18 cellular contexts compared by ENCODE assay signal in genomic region chr5:73612799-73613198, GRCh38.
"Had no signal": no experiment of that assay in that cellular context is flagged by ENCODE, and none has a peak within 500 bp of the region (broad histone marks: within the 10 kb centered on the region; RNA-seq: fewer than 3 reads in every experiment).

No MANE protein-coding gene starts in this region.

- ATAC-seq: effector memory CD8-positive, alpha-beta T cell; gastroesophageal sphincter; left cardiac atrium; naive thymus-derived CD8-positive, alpha-beta T cell had no signal

- H3K4me3 ChIP-seq: esophagus squamous epithelium, gastroesophageal sphincter, hepatocyte, right atrium auricular region, smooth muscle cell, suprapubic skin, thyroid gland had no signal

- H3K27me3 ChIP-seq: esophagus squamous epithelium, gastroesophageal sphincter, neutrophil, right atrium auricular region, suprapubic skin, thyroid gland had no signal

- H3K9me3 ChIP-seq: esophagus squamous epithelium, gastroesophageal sphincter, neutrophil, right atrium auricular region, suprapubic skin, thyroid gland had no signal

- H3K27ac ChIP-seq: epithelial cell of prostate, esophagus squamous epithelium, gastroesophageal sphincter, hepatocyte, neutrophil, right atrium auricular region, suprapubic skin, thyroid gland had no signal

- DNase-seq: effector memory CD8-positive, alpha-beta T cell; esophagus squamous epithelium; foreskin fibroblast; kidney; left cardiac atrium; mammary epithelial cell; naive thymus-derived CD8-positive, alpha-beta T cell; posterior cingulate gyrus; stimulated activated CD4-positive, alpha-beta T cell treated with anti-CD3 and anti-CD28 coated beads, Interleukin-2, amount 100 ng/mL, for 48 hours; stimulated activated naive CD4-positive, alpha-beta T cell treated with Interleukin-2 at 50 U/mL for 16 hours; thyroid gland had no signal

- H3K4me1 ChIP-seq: right atrium auricular region, suprapubic skin, thyroid gland had no signal

- H3K36me3 ChIP-seq: esophagus squamous epithelium, gastroesophageal sphincter, neutrophil, right atrium auricular region, suprapubic skin, thyroid gland had no signal
